20 cellular contexts compared by ENCODE assay signal in the genomic region with DNA sequence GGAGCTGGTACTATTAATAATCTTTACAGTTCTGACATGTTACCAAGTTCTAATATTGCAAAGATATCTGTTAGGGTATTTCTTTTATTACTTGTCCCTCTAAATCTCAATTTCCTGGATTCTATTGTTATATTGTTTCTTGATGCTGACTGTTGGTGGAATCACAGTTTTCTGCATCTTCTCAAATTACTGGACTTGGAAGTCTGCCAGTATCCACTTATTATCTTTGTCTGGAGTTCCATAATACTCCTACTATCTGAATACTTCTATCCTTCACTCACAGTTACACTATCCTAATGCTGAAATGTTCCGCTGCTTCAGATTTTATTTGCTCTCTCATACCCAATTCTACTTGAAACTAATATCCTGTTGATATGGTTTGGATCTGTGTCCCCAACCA.
DNase-seq lines count a peak whose midpoint lies in the region; ATAC-seq and TF ChIP-seq lines count a peak whose summit lies in the region.
"Had no signal": no experiment of that assay in that cellular context is flagged by ENCODE, and none has a peak within 500 bp of the region (broad histone marks: within the 10 kb centered on the region; RNA-seq: fewer than 3 reads in every experiment).

No MANE protein-coding gene starts in this region.

- H3K27ac Mint-ChIP-seq in endothelial cell (ENCODE audit: unreplicated experiment) = no peak overlapping the region
- no peak overlapping the region for H3K27ac Mint-ChIP-seq in activated naive CD4-positive, alpha-beta T cell treated with anti-CD3 and anti-CD28 coated beads, Interleukin-2, amount 10 ng/mL, durations not matched to agents 7 days and 5 days
- H3K27ac Mint-ChIP-seq: IgD-negative memory B cell had no signal

- no peak for ATAC-seq in left cardiac atrium
- ATAC-seq: A549, Panc1 had no signal

- no peaks in the 10 kb centered on the region for H3K9me3 ChIP-seq in SJCRH30 (replicated peaks)
- H3K9me3 ChIP-seq: A549, BE2C had no signal

- no peak overlapping the region for H3K4me3 Mint-ChIP-seq in endothelial cell (ENCODE audit: unreplicated experiment)
- H3K4me3 Mint-ChIP-seq in activated naive CD4-positive, alpha-beta T cell treated with anti-CD3 and anti-CD28 coated beads, Interleukin-2, amount 10 ng/mL, durations not matched to agents 7 days and 5 days = no peak overlapping the region
- H3K4me3 Mint-ChIP-seq: IgD-negative memory B cell had no signal

- no peak overlapping the region for H3K4me3 ChIP-seq in SJCRH30
- H3K4me3 ChIP-seq: A549 had no signal

- H3K27me3 Mint-ChIP-seq in endothelial cell (ENCODE audit: unreplicated experiment) = peaks cover 1% of the 10 kb centered on the region
- no peaks in the 10 kb centered on the region for H3K27me3 Mint-ChIP-seq in activated naive CD4-positive, alpha-beta T cell treated with anti-CD3 and anti-CD28 coated beads, Interleukin-2, amount 10 ng/mL, durations not matched to agents 7 days and 5 days
- H3K27me3 Mint-ChIP-seq: IgD-negative memory B cell had no signal

- H3K36me3 ChIP-seq in SJCRH30 = no peaks in the 10 kb centered on the region
- H3K36me3 ChIP-seq: BE2C had no signal

- H3K27ac ChIP-seq in SJCRH30 = peak overlapping the region; percentile 12; the same call in 1 of the 2 replicates
- H3K27ac ChIP-seq: A549 had no signal

- H3K36me3 Mint-ChIP-seq in endothelial cell (ENCODE audit: low read depth, unreplicated experiment) = peaks cover 5% of the 10 kb centered on the region
- H3K36me3 Mint-ChIP-seq in activated naive CD4-positive, alpha-beta T cell treated with anti-CD3 and anti-CD28 coated beads, Interleukin-2, amount 10 ng/mL, durations not matched to agents 7 days and 5 days = no peaks in the 10 kb centered on the region
- H3K36me3 Mint-ChIP-seq: IgD-negative memory B cell had no signal

- intact Hi-C loops in left cardiac atrium (cut with DNase I) = no loop called here

- no peak for TF ChIP-seq CTCF in endothelial cell (IDR thresholded peaks at IDR 0.05; ENCODE audit: unreplicated experiment)

- CTCF ChIA-PET in activated naive CD4-positive, alpha-beta T cell treated with anti-CD3 and anti-CD28 coated beads, Interleukin-2, amount 10 ng/mL, durations not matched to agents 7 days and 5 days (lab: Charles Lee) = no interaction called here

- H3K27me3 ChIP-seq in SJCRH30 = no peaks in the 10 kb centered on the region
- H3K27me3 ChIP-seq: BE2C had no signal

- H3K9me3 Mint-ChIP-seq in endothelial cell (ENCODE audit: unreplicated experiment) = no peaks in the 10 kb centered on the region
- peaks cover 20% of the 10 kb centered on the region for H3K9me3 Mint-ChIP-seq in activated naive CD4-positive, alpha-beta T cell treated with anti-CD3 and anti-CD28 coated beads, Interleukin-2, amount 10 ng/mL, durations not matched to agents 7 days and 5 days

- DNase-seq in NCI-H510A treated with DMSO at 0.1 percent for 48 hours (lab: John Stamatoyannopoulos, UW) = peak; percentile 47
- DNase-seq in NCI-H510A (lab: John Stamatoyannopoulos, UW) = no peak
- DNase-seq in DMS153 treated with DMSO at 0.1 percent for 48 hours (lab: John Stamatoyannopoulos, UW; ENCODE audit: unreplicated experiment) = peak; percentile 12
- DNase-seq in NCI-H2171 treated with DMSO at 0.1 percent for 48 hours (lab: John Stamatoyannopoulos, UW) = peak; percentile 75
- DNase-seq in SJCRH30 = peak in 1 of 2 experiments; percentile 69
- DNase-seq in endothelial cell (ENCODE audit: low spot score) = no peak
- DNase-seq in left cardiac atrium = no peak
- no peak for DNase-seq in activated naive CD4-positive, alpha-beta T cell treated with anti-CD3 and anti-CD28 coated beads, Interleukin-2, amount 10 ng/mL, durations not matched to agents 7 days and 5 days
- DNase-seq: BE2C, EL, GF-D8, H7, Karpas-422, NCI-H1417 treated with DMSO at 0.1 percent for 48 hours, NCI-H2029, NCI-H2227 treated with DMSO at 0.1 percent for 48 hours, T-helper 1 cell had no signal

- H3K4me1 Mint-ChIP-seq in endothelial cell (ENCODE audit: unreplicated experiment) = no peaks in the 10 kb centered on the region
- no peaks in the 10 kb centered on the region for H3K4me1 Mint-ChIP-seq in activated naive CD4-positive, alpha-beta T cell treated with anti-CD3 and anti-CD28 coated beads, Interleukin-2, amount 10 ng/mL, durations not matched to agents 7 days and 5 days
- H3K4me1 Mint-ChIP-seq: IgD-negative memory B cell had no signal

- peaks cover 17% of the 10 kb centered on the region for H3K4me1 ChIP-seq in SJCRH30
- H3K4me1 ChIP-seq: A549, BE2C had no signal

Comparison
In these comparisons a context has a peak if more than half of its experiments do, and no peak if none do; other contexts are left out.
1. DNase-seq: peak in NCI-H510A treated with DMSO at 0.1 percent for 48 hours (single experiment), DMS153 treated with DMSO at 0.1 percent for 48 hours (single experiment) and NCI-H2171 treated with DMSO at 0.1 percent for 48 hours (single experiment); none in NCI-H510A (single experiment), endothelial cell (single experiment), left cardiac atrium (single experiment) and activated naive CD4-positive, alpha-beta T cell treated with anti-CD3 and anti-CD28 coated beads, Interleukin-2, amount 10 ng/mL, durations not matched to agents 7 days and 5 days (single experiment).